Comparison of ENCODE assay signal across 17 cellular contexts in the genomic region with DNA sequence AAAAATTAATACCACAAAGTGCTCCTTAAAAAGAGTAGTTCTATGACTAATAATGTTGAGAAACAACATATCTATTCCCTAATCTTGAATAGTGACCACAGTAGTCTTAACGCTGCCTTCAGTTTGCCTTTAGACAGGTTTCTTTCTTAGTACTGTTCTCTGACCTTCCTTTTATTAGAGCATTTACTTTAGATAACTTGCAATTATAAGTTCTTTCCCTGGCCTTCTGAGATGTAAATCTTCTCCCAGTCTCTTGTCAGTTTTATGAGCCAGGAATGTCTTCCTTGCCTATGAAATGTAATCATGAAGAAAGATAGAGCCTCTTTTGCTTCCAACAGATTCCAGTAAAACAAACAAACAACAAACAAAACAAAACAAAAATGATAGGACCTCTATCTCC.
"Had no signal": no experiment of that assay in that cellular context is flagged by ENCODE, and none has a peak within 500 bp of the region (broad histone marks: within the 10 kb centered on the region; RNA-seq: fewer than 3 reads in every experiment).

No MANE protein-coding gene starts in this region.

- H3K27ac Mint-ChIP-seq: activated CD4-positive, alpha-beta T cell treated with anti-CD3 and anti-CD28 coated beads for 36 hours; activated naive CD4-positive, alpha-beta T cell treated with anti-CD3 and anti-CD28 coated beads, Interleukin-2, amount 50 U/mL, for 24 hours; progenitor cell of endocrine pancreas; T-helper 2 cell treated with Interferon-gamma antibody and Interleukin-4, amounts not matched to agents 5 μg/mL and 100 μg/mL, for 36 hours; WTC11 had no signal

- H3K27me3 Mint-ChIP-seq: activated CD4-positive, alpha-beta T cell treated with anti-CD3 and anti-CD28 coated beads for 36 hours; activated naive CD4-positive, alpha-beta T cell treated with anti-CD3 and anti-CD28 coated beads, Interleukin-2, amount 50 U/mL, for 24 hours; brain; progenitor cell of endocrine pancreas had no signal

- H3K9me3 Mint-ChIP-seq: brain, WTC11 had no signal

- ATAC-seq: activated CD4-positive, alpha-beta T cell treated with anti-CD3 and anti-CD28 coated beads for 36 hours; gastroesophageal sphincter; heart left ventricle; lower lobe of right lung; WTC11 had no signal

- H3K36me3 ChIP-seq: gastroesophageal sphincter, heart left ventricle, lower lobe of right lung, thyroid gland had no signal

- H3K36me3 Mint-ChIP-seq: activated naive CD4-positive, alpha-beta T cell treated with anti-CD3 and anti-CD28 coated beads, Interleukin-2, amount 50 U/mL, for 24 hours; brain; WTC11 had no signal

- FAIRE-seq: colon had no signal

- H3K4me1 ChIP-seq: gastroesophageal sphincter, heart left ventricle, lower lobe of right lung had no signal

- DNase-seq: activated CD4-positive, alpha-beta T cell treated with anti-CD3 and anti-CD28 coated beads for 36 hours; activated CD4-positive, alpha-beta T cell treated with anti-CD3 and anti-CD28 coated beads, Interleukin-2, amount 50 U/mL, for 48 hours; activated gamma-delta T cell; central memory CD4-positive, alpha-beta T cell; heart left ventricle; lower lobe of right lung; midbrain; stimulated activated CD4-positive, alpha-beta T cell treated with anti-CD3 and anti-CD28 coated beads, Interleukin-2, amount 100 ng/mL, for 24 hours; stimulated activated naive CD4-positive, alpha-beta T cell treated with Interleukin-2 at 50 U/mL for 16 hours; thyroid gland had no signal

- H3K9me3 ChIP-seq: gastroesophageal sphincter, heart left ventricle, lower lobe of right lung, thyroid gland had no signal

- H3K4me1 Mint-ChIP-seq: activated CD4-positive, alpha-beta T cell treated with anti-CD3 and anti-CD28 coated beads for 36 hours; activated naive CD4-positive, alpha-beta T cell treated with anti-CD3 and anti-CD28 coated beads, Interleukin-2, amount 50 U/mL, for 24 hours; brain had no signal

- H3K27ac ChIP-seq: gastroesophageal sphincter, heart left ventricle, lower lobe of right lung, thyroid gland had no signal

- H3K4me3 Mint-ChIP-seq: activated CD4-positive, alpha-beta T cell treated with anti-CD3 and anti-CD28 coated beads for 36 hours; activated naive CD4-positive, alpha-beta T cell treated with anti-CD3 and anti-CD28 coated beads, Interleukin-2, amount 50 U/mL, for 24 hours; brain; T-helper 2 cell treated with Interferon-gamma antibody and Interleukin-4, amounts not matched to agents 5 μg/mL and 100 μg/mL, for 36 hours; WTC11 had no signal

- H3K27me3 ChIP-seq: gastroesophageal sphincter, heart left ventricle, thyroid gland had no signal

- H3K4me3 ChIP-seq: gastroesophageal sphincter, heart left ventricle, lower lobe of right lung, thyroid gland had no signal
